ENCODE assay signal across 8 cellular contexts in genomic region chr14:68843471-68844209, GRCh38. TPM values are rescaled to one million over a fixed set of nuclear protein-coding genes. Genes with fewer than 3 reads are reported as not detected.
DNase-seq lines count a peak whose midpoint lies in the region; ATAC-seq and TF ChIP-seq lines count a peak whose summit lies in the region.

No MANE protein-coding gene starts in this region.

- no peak for TF ChIP-seq POLR2A in gastroesophageal sphincter (IDR thresholded peaks at IDR 0.05)

- H3K36me3 ChIP-seq in Karpas-422 (ENCODE audit: insufficient read depth, low read length) = no peaks in the 10 kb centered on the region
- no peaks in the 10 kb centered on the region for H3K36me3 ChIP-seq in RWPE2 (ENCODE audit: low read depth)
- no peaks in the 10 kb centered on the region for H3K36me3 ChIP-seq in gastroesophageal sphincter

- H3K9me3 ChIP-seq in Karpas-422 (ENCODE audit: low read length) (no peaks in the 10 kb centered on the region), RWPE2 (ENCODE audit: severe bottlenecking) (no peaks in the 10 kb centered on the region), gastroesophageal sphincter (peaks cover 0 to under 1% (median 0%) of the 10 kb centered on the region in 3 donors)

- H3K79me2 ChIP-seq in Karpas-422 (ENCODE audit: low read length) = no peaks in the 10 kb centered on the region

- DNase-seq in EH (ENCODE audit: low read depth) (peak; percentile 68), Karpas-422 (peak; percentile 91), RWPE2 (ENCODE audit: low spot score) (no peak), activated gamma-delta T cell (lab: John Stamatoyannopoulos, UW) (peak; percentile 45), occipital lobe (lab: John Stamatoyannopoulos, UW) (peak; percentile 24), stromal cell of bone marrow (ENCODE audit: low read depth) (peak; percentile 48)

- H3K9ac ChIP-seq in Karpas-422 (ENCODE audit: low read length) = no peak overlapping the region

- H4K20me1 ChIP-seq in Karpas-422 (ENCODE audit: insufficient read depth, low read depth, low read length) = no peaks in the 10 kb centered on the region

- H3K27me3 ChIP-seq in Karpas-422 (ENCODE audit: low read length) = no peaks in the 10 kb centered on the region
- H3K27me3 ChIP-seq in RWPE2 (ENCODE audit: insufficient read depth, poor library complexity, severe bottlenecking) = no peaks in the 10 kb centered on the region
- H3K27me3 ChIP-seq in gastroesophageal sphincter = no peaks in the 10 kb centered on the region

- TF ChIP-seq CTCF in RWPE2 (IDR thresholded peaks at IDR 0.05; ENCODE audit: poor library complexity, severe bottlenecking) (peak; percentile 99), gastroesophageal sphincter (IDR thresholded peaks at IDR 0.05) (peak; percentile 81 to 93 (median 88))

- TF ChIP-seq EP300 in gastroesophageal sphincter (IDR thresholded peaks at IDR 0.05) = no peak

- H3K4me1 ChIP-seq in Karpas-422 (ENCODE audit: low read length) (no peaks in the 10 kb centered on the region), RWPE2 (ENCODE audit: insufficient read depth, poor library complexity, severe bottlenecking) (no peaks in the 10 kb centered on the region), gastroesophageal sphincter (peaks cover 0 to 42% (median 8%) of the 10 kb centered on the region in 3 donors)

- H3K27ac ChIP-seq in Karpas-422 (ENCODE audit: low read length) (no peak overlapping the region), RWPE2 (ENCODE audit: poor library complexity, severe bottlenecking) (no peak overlapping the region), gastroesophageal sphincter (peak overlapping the region; percentile 0 to 72 (median 36))

- ATAC-seq in RWPE2 (ENCODE audit: low read depth) = peak; percentile 85
- peak; percentile 84 for ATAC-seq in gastroesophageal sphincter
- ATAC-seq in GM21737 (IDR thresholded peaks at IDR 0.05; ENCODE audit: unreplicated experiment) = no peak

- WGBS in gastroesophageal sphincter (ENCODE audit: low coverage in 1 of 2), 2 donors = 11 to 20% methylated on average over 15 to 17 of the region's 19 CpGs

- no peak overlapping the region for H3K4me3 ChIP-seq in Karpas-422 (ENCODE audit: low read length)
- no peak overlapping the region for H3K4me3 ChIP-seq in RWPE2 (ENCODE audit: severe bottlenecking)
- H3K4me3 ChIP-seq in gastroesophageal sphincter = peak overlapping the region in 1 of 2 donors; percentile 30

- no peaks in the 10 kb centered on the region for H3K9me2 ChIP-seq in Karpas-422 (replicated peaks; ENCODE audit: insufficient read depth, low read length)

- no peak overlapping the region for H2AFZ ChIP-seq in Karpas-422 (ENCODE audit: low read length)

- no peak overlapping the region for H3K4me2 ChIP-seq in Karpas-422 (ENCODE audit: low read depth, low read length, poor library complexity, severe bottlenecking)

RNA-seq across cellular contexts. Expression of gene ZFP36L1, which starts 50.8 kb away (rescaled TPM):
- total RNA-seq in Karpas-422 (2014; rRNA removed; shearing (Covaris generic); ENCODE audit: low replicate concordance) = 76.8 and 118 TPM in 2 replicates
- total RNA-seq in gastroesophageal sphincter = 100 to 1,000 TPM; 154 to 451 (median 280) TPM
- 7.3 TPM for total RNA-seq in occipital lobe

Comparison
In these comparisons a context has a peak if more than half of its experiments do, and no peak if none do; other contexts are left out.
1. H3K27ac ChIP-seq: peak in gastroesophageal sphincter (4 of 4); none in Karpas-422 (single experiment) and RWPE2 (single experiment).